In the genomic region with DNA sequence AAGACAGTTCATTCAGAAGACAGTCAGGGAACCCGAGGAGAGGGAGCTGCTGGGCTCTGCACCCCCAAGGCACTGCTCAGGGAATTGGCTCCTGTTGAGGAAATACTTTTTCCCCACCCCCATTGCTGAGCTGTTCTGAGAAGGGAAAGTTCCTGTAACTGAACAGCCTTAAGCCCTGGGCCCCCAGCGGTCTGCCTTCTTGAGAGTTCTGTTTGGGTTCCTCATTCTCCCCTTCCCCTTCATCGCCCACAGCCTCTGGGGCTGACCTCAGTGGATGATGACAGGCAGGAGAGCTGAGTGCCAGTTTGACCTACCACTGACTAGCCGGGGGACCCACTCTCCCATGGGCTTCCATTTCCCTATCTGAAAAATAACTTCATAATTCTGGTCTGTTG, we compare ENCODE assay signal across 15 cellular contexts. TPM values are rescaled to one million over a fixed set of nuclear protein-coding genes. Genes with fewer than 3 reads are reported as not detected.
DNase-seq lines count a peak whose midpoint lies in the region; ATAC-seq, FAIRE-seq and TF ChIP-seq lines count a peak whose summit lies in the region.
"Had no signal": no experiment of that assay in that cellular context is flagged by ENCODE, and none has a peak within 500 bp of the region (broad histone marks: within the 10 kb centered on the region; RNA-seq: fewer than 3 reads in every experiment).

No MANE protein-coding gene starts in this region.

- H3K27me3 ChIP-seq in SU-DHL-6 (ENCODE audit: low read length) (no peaks in the 10 kb centered on the region), tibial artery (peaks cover 0 to 27% of the 10 kb centered on the region in 2 donors)

- POLR2A ChIA-PET in activated CD8-positive, alpha-beta T cell treated with anti-CD3 and anti-CD28 coated beads for 36 hours (lab: Charles Lee) = no interaction called here
- POLR2A ChIA-PET in activated CD8-positive, alpha-beta T cell treated with anti-CD3 and anti-CD28 coated beads, Interleukin-2, amount 10 ng/mL, durations not matched to agents 7 days and 5 days (lab: Charles Lee) = no interaction called here

- H3K9me3 ChIP-seq in SU-DHL-6 (ENCODE audit: insufficient read depth, low read length) (no peaks in the 10 kb centered on the region), tibial artery (no peaks in the 10 kb centered on the region)
- H3K9me3 ChIP-seq: A549 had no signal

- H3K27me3 Mint-ChIP-seq in activated CD8-positive, alpha-beta T cell treated with anti-CD3 and anti-CD28 coated beads for 36 hours = peaks cover 30% of the 10 kb centered on the region
- peaks cover 28% of the 10 kb centered on the region for H3K27me3 Mint-ChIP-seq in activated CD8-positive, alpha-beta T cell treated with anti-CD3 and anti-CD28 coated beads, Interleukin-2, amount 10 ng/mL, durations not matched to agents 7 days and 5 days (ENCODE audit: low read depth)

- peaks cover 2% of the 10 kb centered on the region for H3K4me1 Mint-ChIP-seq in activated CD8-positive, alpha-beta T cell treated with anti-CD3 and anti-CD28 coated beads for 36 hours (ENCODE audit: low read depth)
- H3K4me1 Mint-ChIP-seq in activated CD8-positive, alpha-beta T cell treated with anti-CD3 and anti-CD28 coated beads, Interleukin-2, amount 10 ng/mL, durations not matched to agents 7 days and 5 days (ENCODE audit: low read depth) = peaks cover 7% of the 10 kb centered on the region

- no peak for ATAC-seq in activated CD8-positive, alpha-beta T cell treated with anti-CD3 and anti-CD28 coated beads for 36 hours
- no peak for ATAC-seq in activated CD8-positive, alpha-beta T cell treated with anti-CD3 and anti-CD28 coated beads, Interleukin-2, amount 10 ng/mL, durations not matched to agents 7 days and 5 days
- no peak for ATAC-seq in GM21381 (IDR thresholded peaks at IDR 0.05; ENCODE audit: unreplicated experiment)
- ATAC-seq: A549 had no signal

- H3K9ac ChIP-seq in SU-DHL-6 (ENCODE audit: low read length) = peak overlapping the region; percentile 30; the same call in 1 of the 2 replicates

- intact Hi-C loops in activated CD8-positive, alpha-beta T cell treated with anti-CD3 and anti-CD28 coated beads for 36 hours (cut with micrococcal nuclease) = no loop called here
- intact Hi-C loops in lower leg skin (cut with DNase I; ENCODE audit: low total_unique reads) = no loop called here
- intact Hi-C loops in tibial artery (cut with DNase I; ENCODE audit: low total_unique reads) = no loop called here

- no peak for FAIRE-seq in GM19239 (lab: Jason Lieb, UNC)
- FAIRE-seq: A549, urothelium cell line had no signal

- WGBS in lower leg skin, 2 donors = 53 to 65% methylated on average over 4 of the region's 4 CpGs

- peak overlapping the region; percentile 27 for H3K4me2 ChIP-seq in SU-DHL-6 (ENCODE audit: low read depth, low read length, poor library complexity, severe bottlenecking)
- H3K4me2 ChIP-seq: A549 had no signal

- H3K9me3 Mint-ChIP-seq in activated CD8-positive, alpha-beta T cell treated with anti-CD3 and anti-CD28 coated beads for 36 hours = no peaks in the 10 kb centered on the region
- H3K9me3 Mint-ChIP-seq in activated CD8-positive, alpha-beta T cell treated with anti-CD3 and anti-CD28 coated beads, Interleukin-2, amount 10 ng/mL, durations not matched to agents 7 days and 5 days (ENCODE audit: insufficient read depth) = no peaks in the 10 kb centered on the region

- H3K4me3 ChIP-seq in SU-DHL-6 (ENCODE audit: insufficient read depth, low read length, poor library complexity, severe bottlenecking) (no peak overlapping the region), lower leg skin (ENCODE audit: low read depth, poor library complexity, severe bottlenecking) (no peak overlapping the region), tibial artery (no peak overlapping the region)
- H3K4me3 ChIP-seq: A549 had no signal

- no peaks in the 10 kb centered on the region for H4K20me1 ChIP-seq in SU-DHL-6 (ENCODE audit: low read depth, low read length)

- CTCF ChIA-PET in activated CD8-positive, alpha-beta T cell treated with anti-CD3 and anti-CD28 coated beads for 36 hours (lab: Charles Lee) = interaction anchor here (1.3 to 1.4 kb wide), 2 partner anchors 31 to 32 kb away, joined by 5 read pairs; no protein-coding TSS in a partner anchor
- CTCF ChIA-PET in activated CD8-positive, alpha-beta T cell treated with anti-CD3 and anti-CD28 coated beads, Interleukin-2, amount 10 ng/mL, durations not matched to agents 7 days and 5 days (lab: Charles Lee) = no interaction called here

- TF ChIP-seq CTCF in activated CD8-positive, alpha-beta T cell treated with anti-CD3 and anti-CD28 coated beads for 36 hours (IDR thresholded peaks at IDR 0.05) = no peak
- TF ChIP-seq CTCF in SU-DHL-6 (IDR thresholded peaks at IDR 0.05; ENCODE audit: insufficient read depth, low read length, poor library complexity, severe bottlenecking) (no peak), lower leg skin (IDR thresholded peaks at IDR 0.05) (no peak), tibial artery (IDR thresholded peaks at IDR 0.05) (no peak)

- H3K36me3 ChIP-seq in SU-DHL-6 (ENCODE audit: low read length) (0 out of 2 replicates have a peak, but pooled peaks cover 3% of the 10 kb centered on the region), tibial artery (no peaks in the 10 kb centered on the region)

- H2AFZ ChIP-seq in SU-DHL-6 (ENCODE audit: low read depth, low read length, severe bottlenecking) = no peak overlapping the region

- H3K4me1 ChIP-seq in tibial artery = no peaks in the 10 kb centered on the region
- H3K4me1 ChIP-seq: A549 had no signal

- no peak overlapping the region for H3K27ac Mint-ChIP-seq in activated CD8-positive, alpha-beta T cell treated with anti-CD3 and anti-CD28 coated beads for 36 hours
- H3K27ac Mint-ChIP-seq in activated CD8-positive, alpha-beta T cell treated with anti-CD3 and anti-CD28 coated beads, Interleukin-2, amount 10 ng/mL, durations not matched to agents 7 days and 5 days = no peak overlapping the region

- peaks cover 37% of the 10 kb centered on the region for H3F3A ChIP-seq in SU-DHL-6 (ENCODE audit: insufficient read depth)

- H3K4me3 Mint-ChIP-seq in activated CD8-positive, alpha-beta T cell treated with anti-CD3 and anti-CD28 coated beads for 36 hours = no peak overlapping the region
- H3K4me3 Mint-ChIP-seq in activated CD8-positive, alpha-beta T cell treated with anti-CD3 and anti-CD28 coated beads, Interleukin-2, amount 10 ng/mL, durations not matched to agents 7 days and 5 days = no peak overlapping the region

- H3K36me3 Mint-ChIP-seq in activated CD8-positive, alpha-beta T cell treated with anti-CD3 and anti-CD28 coated beads for 36 hours (ENCODE audit: low read depth) = no peaks in the 10 kb centered on the region
- H3K36me3 Mint-ChIP-seq in activated CD8-positive, alpha-beta T cell treated with anti-CD3 and anti-CD28 coated beads, Interleukin-2, amount 10 ng/mL, durations not matched to agents 7 days and 5 days (ENCODE audit: low read depth) = no peaks in the 10 kb centered on the region

- peaks cover 28% of the 10 kb centered on the region for H3K79me2 ChIP-seq in SU-DHL-6 (ENCODE audit: insufficient read depth, low read length)

- H3K9me2 ChIP-seq in SU-DHL-6 (replicated peaks; ENCODE audit: insufficient read depth, low read length) = no peaks in the 10 kb centered on the region

- H3K27ac ChIP-seq in SU-DHL-6 (ENCODE audit: low read depth, low read length) (peak overlapping the region; percentile 59), tibial artery (no peak overlapping the region)
- H3K27ac ChIP-seq: A549, epithelial cell of prostate had no signal

- DNase-seq in activated CD8-positive, alpha-beta T cell treated with anti-CD3 and anti-CD28 coated beads for 36 hours = peak; percentile 7
- DNase-seq in activated CD8-positive, alpha-beta T cell treated with anti-CD3 and anti-CD28 coated beads, Interleukin-2, amount 10 ng/mL, durations not matched to agents 7 days and 5 days = no peak
- DNase-seq in lower leg skin (ENCODE audit: low spot score in 2 of 2) (peak; percentile 32 to 89), tibial artery (peak; percentile 72 to 78), GM19239 (ENCODE audit: insufficient read length, low spot score) (no peak), NCI-H345 treated with DMSO at 0.1 percent for 48 hours (lab: John Stamatoyannopoulos, UW; ENCODE audit: unreplicated experiment) (no peak)
- DNase-seq: activated CD4-positive, CD25-positive, alpha-beta regulatory T cell; IMR-90; mesenchymal stem cell had no signal

- no peak for TF ChIP-seq POLR2A in lower leg skin (IDR thresholded peaks at IDR 0.05)

RNA-seq across cellular contexts. Expression of a gene that starts 10.7 kb away (rescaled TPM):
- not detected for total RNA-seq in activated CD8-positive, alpha-beta T cell treated with anti-CD3 and anti-CD28 coated beads for 36 hours
- not detected for total RNA-seq in activated CD8-positive, alpha-beta T cell treated with anti-CD3 and anti-CD28 coated beads, Interleukin-2, amount 10 ng/mL, durations not matched to agents 7 days and 5 days
- 10 to 100 TPM in 1 of 4 donors, 1 to 10 TPM in 3; 7.0 to 10.2 (median 8.7) TPM for total RNA-seq in lower leg skin
- total RNA-seq: H4, IMR-90 had no signal

RNA-seq across cellular contexts. Expression of a gene that starts 46.7 kb away (rescaled TPM):
- 10 to 100 TPM; 36.5 to 39.5 TPM for total RNA-seq in activated CD8-positive, alpha-beta T cell treated with anti-CD3 and anti-CD28 coated beads for 36 hours
- 10 to 100 TPM; 29.8 to 30.4 TPM for total RNA-seq in activated CD8-positive, alpha-beta T cell treated with anti-CD3 and anti-CD28 coated beads, Interleukin-2, amount 10 ng/mL, durations not matched to agents 7 days and 5 days
- 10 to 100 TPM; 42.2 to 49.5 (median 47.3) TPM for total RNA-seq in lower leg skin

RNA-seq across cellular contexts. Expression of a gene that starts 52.5 kb away (rescaled TPM):
- total RNA-seq in activated CD8-positive, alpha-beta T cell treated with anti-CD3 and anti-CD28 coated beads for 36 hours = not detected
- total RNA-seq in activated CD8-positive, alpha-beta T cell treated with anti-CD3 and anti-CD28 coated beads, Interleukin-2, amount 10 ng/mL, durations not matched to agents 7 days and 5 days = not detected
- total RNA-seq in lower leg skin = 1 to 10 TPM in 2 of 4 donors, under 1 TPM in 2; 0.65 to 4.4 (median 2.5) TPM
- total RNA-seq: IMR-90 had no signal

Comparison
In these comparisons a context has a peak if more than half of its experiments do, and no peak if none do; other contexts are left out.
1. DNase-seq: peak in activated CD8-positive, alpha-beta T cell treated with anti-CD3 and anti-CD28 coated beads for 36 hours (single experiment), lower leg skin (2 of 2) and tibial artery (2 of 2); none in activated CD8-positive, alpha-beta T cell treated with anti-CD3 and anti-CD28 coated beads, Interleukin-2, amount 10 ng/mL, durations not matched to agents 7 days and 5 days (single experiment), GM19239 (single experiment) and NCI-H345 treated with DMSO at 0.1 percent for 48 hours (single experiment).
2. RNA of a gene that starts 10.7 kb away (total RNA-seq): 7.0 to 10.2 TPM in lower leg skin; not detected in activated CD8-positive, alpha-beta T cell treated with anti-CD3 and anti-CD28 coated beads, Interleukin-2, amount 10 ng/mL, durations not matched to agents 7 days and 5 days and not detected in activated CD8-positive, alpha-beta T cell treated with anti-CD3 and anti-CD28 coated beads for 36 hours; every median in the first group is over 4 times any median in the second.